Comparison of ENCODE assay signal across 9 cellular contexts in genomic region chr22:19691721-19692341, GRCh38. TPM values are rescaled to one million over a fixed set of nuclear protein-coding genes. Genes with fewer than 3 reads are reported as not detected.
DNase-seq lines count a peak whose midpoint lies in the region; ATAC-seq, FAIRE-seq and TF ChIP-seq lines count a peak whose summit lies in the region.
"Had no signal": no experiment of that assay in that cellular context is flagged by ENCODE, and none has a peak within 500 bp of the region (broad histone marks: within the 10 kb centered on the region; RNA-seq: fewer than 3 reads in every experiment).

No MANE protein-coding gene starts in this region.

- H3K27me3 ChIP-seq in muscle layer of duodenum (ENCODE audit: low read depth, low read length) = no peaks in the 10 kb centered on the region
- H3K27me3 ChIP-seq: BLaER1 had no signal

- peaks cover 13% of the 10 kb centered on the region for H3K4me1 ChIP-seq in A549
- peaks cover 0 to 11% of the 10 kb centered on the region in 2 donors for H3K4me1 ChIP-seq in muscle layer of duodenum (ENCODE audit: control insufficient read depth in 1 of 2, insufficient read depth in 2 of 2, low read length in 2 of 2)
- H3K4me1 ChIP-seq: BLaER1 had no signal

- POLR2A ChIA-PET in A549 (lab: Yijun Ruan, JAX) = no interaction called here

- TF ChIP-seq POLR2A in A549 (IDR thresholded peaks at IDR 0.05; ENCODE audit: low read length) = peak; percentile 55

- WGBS in A549 (ENCODE audit: missing lambda C conversion rate) = under 1% methylated on average over 19 of the region's 19 CpGs

- H3K4me3 ChIP-seq in A549 = peak overlapping the region; percentile 26
- H3K4me3 ChIP-seq in epithelial cell of esophagus (ENCODE audit: low read length) = no peak overlapping the region
- H3K4me3 ChIP-seq in muscle layer of duodenum (ENCODE audit: low read depth in 1 of 2, low read length in 2 of 2) = peak overlapping the region; percentile 8 to 37
- H3K4me3 ChIP-seq: BLaER1 had no signal

- DNase-seq in A549 (ENCODE audit: low read depth in 1 of 2, low spot score in 1 of 2) (peak; percentile 18 to 73), epithelial cell of esophagus (ENCODE audit: low read depth) (peak; percentile 78)
- no peak for DNase-seq in activated T-cell treated with anti-CD3 and anti-CD28 coated beads, Interleukin-2, amount 50 U/mL, for 1 hour
- no peak for DNase-seq in stimulated activated CD4-positive, alpha-beta T cell treated with anti-CD3 and anti-CD28 coated beads, Interleukin-4, amount 100 ng/mL, for 4 hours

- TF ChIP-seq CTCF in A549 (IDR thresholded peaks at IDR 0.05) = no peak
- no peak for TF ChIP-seq CTCF in epithelial cell of esophagus (IDR thresholded peaks at IDR 0.05; ENCODE audit: insufficient read depth, low read depth, low read length, missing control alignments)

- no peaks in the 10 kb centered on the region for H3K36me3 ChIP-seq in muscle layer of duodenum (ENCODE audit: control insufficient read depth in 1 of 2, insufficient read depth in 2 of 2, low read length in 2 of 2)
- H3K36me3 ChIP-seq: BLaER1 had no signal

- H3K4me2 ChIP-seq in A549 = peak overlapping the region; percentile 96
- H3K4me2 ChIP-seq: BLaER1 had no signal

- H3K27ac ChIP-seq in A549 = peak overlapping the region; percentile 79 to 83
- no peak overlapping the region for H3K27ac ChIP-seq in muscle layer of duodenum (ENCODE audit: low read length)
- H3K27ac ChIP-seq: BLaER1 had no signal

- ATAC-seq in A549 = peak; percentile 77 to 82
- no peak for ATAC-seq in HG03039 (IDR thresholded peaks at IDR 0.05; ENCODE audit: unreplicated experiment)
- ATAC-seq in HG02678 (IDR thresholded peaks at IDR 0.05; ENCODE audit: unreplicated experiment) = no peak

- H3K9me3 ChIP-seq in A549 = no peaks in the 10 kb centered on the region
- H3K9me3 ChIP-seq in muscle layer of duodenum (ENCODE audit: control insufficient read depth in 1 of 2, low read length in 2 of 2) = no peaks in the 10 kb centered on the region
- H3K9me3 ChIP-seq: BLaER1 had no signal

- TF ChIP-seq EP300 in A549 (IDR thresholded peaks at IDR 0.05) (no peak), Ishikawa (IDR thresholded peaks at IDR 0.05; ENCODE audit: borderline replicate concordance) (no peak)

- no peak for FAIRE-seq in A549 (lab: Jason Lieb, UNC)

- TF ChIP-seq RAD21 in A549 (conservative IDR thresholded peaks at IDR 0.05 in 1 of 2, IDR thresholded peaks at IDR 0.05 in 1 of 2) (no peak), Ishikawa (IDR thresholded peaks at IDR 0.05; ENCODE audit: low read depth) (no peak)

- CTCF ChIA-PET in A549 (lab: Yijun Ruan, JAX) = interaction anchor here (1.5 to 2.1 kb wide), 3 partner anchors 12 to 60 kb away, joined by 5 to 8 read pairs (median 6); no protein-coding TSS in a partner anchor

TF ChIP-seq in A549, 52 proteins besides CTCF, POLR2A, EP300 and RAD21 (continues in another document):
- TF ChIP-seq HMGXB4 (CRISPR knock-in tag; IDR thresholded peaks at IDR 0.05; ENCODE audit: borderline replicate concordance) (no peak), MAFK (IDR thresholded peaks at IDR 0.05; ENCODE audit: partially characterized antibody) (peak; percentile 48), CHD2 (IDR thresholded peaks at IDR 0.05; ENCODE audit: low read length, partially characterized antibody) (no peak), PHF8 (IDR thresholded peaks at IDR 0.05; ENCODE audit: borderline replicate concordance, low read depth) (no peak), MAZ (IDR thresholded peaks at IDR 0.05; ENCODE audit: borderline replicate concordance, low read depth, low read length) (0 out of 2 replicates have a peak, but pooled peaks have one; percentile 44), E2F6 (IDR thresholded peaks at IDR 0.05; ENCODE audit: borderline replicate concordance, low read depth) (no peak), NR3C1 (IDR thresholded peaks at IDR 0.05) (no peak), PBX3 (IDR thresholded peaks at IDR 0.05) (no peak)

TF ChIP-seq in Ishikawa, 13 proteins besides CTCF, POLR2A, EP300 and RAD21:
- TF ChIP-seq FOXM1 (IDR thresholded peaks at IDR 0.05; ENCODE audit: borderline replicate concordance, low read depth) (no peak), MAX (IDR thresholded peaks at IDR 0.05) (peak; percentile 73), TEAD4 (IDR thresholded peaks at IDR 0.05) (peak; percentile 63), YY1 (IDR thresholded peaks at IDR 0.05; ENCODE audit: low read depth) (no peak), CEBPB (IDR thresholded peaks at IDR 0.05) (no peak), TAF1 (IDR thresholded peaks at IDR 0.05; ENCODE audit: low read depth) (peak; percentile 27; the same call in 1 of the 2 replicates), NFIC (IDR thresholded peaks at IDR 0.05) (no peak), EGR1 (IDR thresholded peaks at IDR 0.05) (no peak), REST (IDR thresholded peaks at IDR 0.05; ENCODE audit: low read depth) (no peak), TCF12 (IDR thresholded peaks at IDR 0.05; ENCODE audit: low read depth) (peak; percentile 35; the same call in 1 of the 2 replicates), ZBTB7A (IDR thresholded peaks at IDR 0.05; ENCODE audit: low read depth) (peak; percentile 40; the same call in 1 of the 2 replicates), USF1 (IDR thresholded peaks at IDR 0.05) (no peak), CREB1 (IDR thresholded peaks at IDR 0.05; ENCODE audit: low read depth) (no peak)

RNA-seq across cellular contexts. Expression of gene SEPTIN5, which starts 22.5 kb away (rescaled TPM):
- polyA plus RNA-seq in A549 (2011; rRNA removed) (4.6 and 5.7 TPM in 2 replicates), A549 (2017; fragmentation: RNase III; extraction: RNeasy Plus Mini Kit Qiagen cat#74134 plus additional on column Dnase treatment) (10.8 to 13.9 TPM (median 12.6 TPM) in 3 replicates)
- polyA plus RNA-seq in A549 (2012; cell fraction: cytosol; rRNA removed) = 8.7 and 9.2 TPM in 2 replicates
- 26.6 and 30.3 TPM in 2 replicates for polyA plus RNA-seq in A549 (2012; cell fraction: nucleus; rRNA removed)
- 7.7 and 11.8 TPM in 2 replicates for polyA minus RNA-seq in A549 (2011; rRNA and poly(A)+ RNA removed)

RNA-seq across cellular contexts. Expression of gene GP1BB, which starts 31.5 kb away (rescaled TPM):
- 0.06 and 0.25 TPM in 2 replicates for polyA plus RNA-seq in A549 (2011; rRNA removed)
- 1.3 and 2.1 TPM in 2 replicates for polyA plus RNA-seq in A549 (2012; cell fraction: cytosol; rRNA removed)
- 6.6 and 10.5 TPM in 2 replicates for polyA plus RNA-seq in A549 (2012; cell fraction: nucleus; rRNA removed)
- polyA plus RNA-seq in A549 (2017; fragmentation: RNase III; extraction: RNeasy Plus Mini Kit Qiagen cat#74134 plus additional on column Dnase treatment) = 0.48 to 1.1 TPM (median 0.63 TPM) in 3 replicates
- polyA minus RNA-seq in A549 (2011; rRNA and poly(A)+ RNA removed) = not detected in 2 replicates

Comparison
In these comparisons a context has a peak if more than half of its experiments do, and no peak if none do; other contexts are left out.
1. ATAC-seq: peak in A549 (2 of 2); none in HG03039 (single experiment) and HG02678 (single experiment).
2. DNase-seq: peak in A549 (2 of 2) and epithelial cell of esophagus (single experiment); none in activated T-cell treated with anti-CD3 and anti-CD28 coated beads, Interleukin-2, amount 50 U/mL, for 1 hour (single experiment) and stimulated activated CD4-positive, alpha-beta T cell treated with anti-CD3 and anti-CD28 coated beads, Interleukin-4, amount 100 ng/mL, for 4 hours (0 of 2).